20 cellular contexts compared by ENCODE assay signal in genomic region chrX:71615954-71616353, GRCh38. TPM values are rescaled to one million over a fixed set of nuclear protein-coding genes. Genes with fewer than 3 reads are reported as not detected.
DNase-seq lines count a peak whose midpoint lies in the region; ATAC-seq, FAIRE-seq and TF ChIP-seq lines count a peak whose summit lies in the region.
"Had no signal": no experiment of that assay in that cellular context is flagged by ENCODE, and none has a peak within 500 bp of the region (broad histone marks: within the 10 kb centered on the region; RNA-seq: fewer than 3 reads in every experiment).

No MANE protein-coding gene starts in this region.

- peak overlapping the region; percentile 95 for H3K27ac Mint-ChIP-seq in CD8-positive, alpha-beta T cell
- H3K27ac Mint-ChIP-seq in activated T-helper 1 cell treated with anti-CD3 and anti-CD28 coated beads, Interleukin-12 subunit alpha, Interleukin-12 subunit beta, Interleukin-2, Interleukin-4 antibody, amounts not matched to agents 30 ng/mL and 10 ng/mL and 1 ng/mL, durations not matched to agents 14 hours and 24 hours and 36 hours: peak overlapping the region; percentile 91
- peak overlapping the region in 6 of 9 donors; percentile 15 to 69 (median 52) for H3K27ac Mint-ChIP-seq in naive thymus-derived CD4-positive, alpha-beta T cell
- H3K27ac Mint-ChIP-seq: dendritic cell treated with granulocyte-macrophage colony-stimulating factor and Interleukin-4, amounts not matched to agents 40 ng/mL and 50 ng/mL, for 4 days had no signal

- H3K4me1 ChIP-seq in CD8-positive, alpha-beta T cell (ENCODE audit: insufficient read depth, low read length): peaks cover 52% of the 10 kb centered on the region
- H3K4me1 ChIP-seq in naive thymus-derived CD4-positive, alpha-beta T cell (ENCODE audit: control insufficient read depth in 2 of 2, insufficient read depth in 2 of 2, low read length in 2 of 2): peaks cover 24% of the 10 kb centered on the region in 2 donors
- H3K4me1 ChIP-seq: SJSA1, tibial artery had no signal

- H3K27me3 Mint-ChIP-seq in CD8-positive, alpha-beta T cell (ENCODE audit: low read depth): no peaks in the 10 kb centered on the region
- no peaks in the 10 kb centered on the region for H3K27me3 Mint-ChIP-seq in activated T-helper 1 cell treated with anti-CD3 and anti-CD28 coated beads, Interleukin-12 subunit alpha, Interleukin-12 subunit beta, Interleukin-2, Interleukin-4 antibody, amounts not matched to agents 30 ng/mL and 10 ng/mL and 1 ng/mL, durations not matched to agents 14 hours and 24 hours and 36 hours (ENCODE audit: insufficient read depth)
- no peaks in the 10 kb centered on the region for H3K27me3 Mint-ChIP-seq in naive thymus-derived CD4-positive, alpha-beta T cell
- H3K27me3 Mint-ChIP-seq: dendritic cell treated with granulocyte-macrophage colony-stimulating factor and Interleukin-4, amounts not matched to agents 40 ng/mL and 50 ng/mL, for 4 days had no signal

- H3K27me3 ChIP-seq in CD8-positive, alpha-beta T cell (ENCODE audit: insufficient read depth, low read length): no peaks in the 10 kb centered on the region
- H3K27me3 ChIP-seq in naive thymus-derived CD4-positive, alpha-beta T cell (ENCODE audit: control insufficient read depth in 2 of 2, insufficient read depth in 2 of 2, low read length in 2 of 2): no peaks in the 10 kb centered on the region
- H3K27me3 ChIP-seq: SJSA1, tibial artery had no signal

- peak; percentile 90 for FAIRE-seq in GM19239 (lab: Jason Lieb, UNC)
- FAIRE-seq: HTR-8/SVneo, TTC549 had no signal

- intact Hi-C loops in CD8-positive, alpha-beta T cell (cut with DNase I, micrococcal nuclease): loop anchor here in 1 of 2 experiments (5.0 kb wide), 1 partner anchor 84 kb away; the partner anchor contains the start of gene OGT
- intact Hi-C loops in activated T-helper 1 cell treated with anti-CD3 and anti-CD28 coated beads, Interleukin-12 subunit alpha, Interleukin-12 subunit beta, Interleukin-2, Interleukin-4 antibody, amounts not matched to agents 30 ng/mL and 10 ng/mL and 1 ng/mL, durations not matched to agents 14 hours and 24 hours and 36 hours (cut with micrococcal nuclease): loop anchor here (10.0 kb wide), 1 partner anchor 501 kb away; the partner anchor contains the start of genes IL2RG and MED12
- intact Hi-C loops in naive thymus-derived CD4-positive, alpha-beta T cell (cut with micrococcal nuclease): no loop called here

- ATAC-seq in CD8-positive, alpha-beta T cell: no peak
- ATAC-seq in naive thymus-derived CD4-positive, alpha-beta T cell: no peak
- ATAC-seq: right cardiac atrium had no signal

- CTCF ChIA-PET in CD8-positive, alpha-beta T cell (lab: Charles Lee): interaction anchor here (1.9 kb wide), 1 partner anchor 11 kb away, joined by 7 read pairs; no protein-coding TSS in a partner anchor
- CTCF ChIA-PET in naive thymus-derived CD4-positive, alpha-beta T cell (lab: Charles Lee): no interaction called here

- TF ChIP-seq CTCF in CD8-positive, alpha-beta T cell (IDR thresholded peaks at IDR 0.05): no peak

- H3K9me3 ChIP-seq in CD8-positive, alpha-beta T cell (ENCODE audit: low read length): no peaks in the 10 kb centered on the region
- H3K9me3 ChIP-seq in naive thymus-derived CD4-positive, alpha-beta T cell (ENCODE audit: control insufficient read depth in 2 of 3, low read length in 3 of 3): no peaks in the 10 kb centered on the region
- H3K9me3 ChIP-seq: SJSA1, tibial artery had no signal

- peak overlapping the region; percentile 70 for H3K4me3 ChIP-seq in CD8-positive, alpha-beta T cell (ENCODE audit: low read depth, low read length)
- H3K4me3 ChIP-seq in naive thymus-derived CD4-positive, alpha-beta T cell (ENCODE audit: low read length): no peak overlapping the region
- H3K4me3 ChIP-seq: BLaER1, SJSA1, tibial artery had no signal

- H3K9me3 Mint-ChIP-seq in CD8-positive, alpha-beta T cell: no peaks in the 10 kb centered on the region
- no peaks in the 10 kb centered on the region for H3K9me3 Mint-ChIP-seq in activated T-helper 1 cell treated with anti-CD3 and anti-CD28 coated beads, Interleukin-12 subunit alpha, Interleukin-12 subunit beta, Interleukin-2, Interleukin-4 antibody, amounts not matched to agents 30 ng/mL and 10 ng/mL and 1 ng/mL, durations not matched to agents 14 hours and 24 hours and 36 hours
- H3K9me3 Mint-ChIP-seq in naive thymus-derived CD4-positive, alpha-beta T cell: no peaks in the 10 kb centered on the region
- H3K9me3 Mint-ChIP-seq: dendritic cell treated with granulocyte-macrophage colony-stimulating factor and Interleukin-4, amounts not matched to agents 40 ng/mL and 50 ng/mL, for 4 days had no signal

- DNase-seq in CD8-positive, alpha-beta T cell: no peak
- DNase-seq in GM19239 (ENCODE audit: insufficient read length, low spot score): no peak
- DNase-seq in activated T-helper 1 cell treated with anti-CD3 and anti-CD28 coated beads, Interleukin-12 subunit alpha, Interleukin-12 subunit beta, Interleukin-2, Interleukin-4 antibody, amounts not matched to agents 30 ng/mL and 10 ng/mL and 1 ng/mL, durations not matched to agents 14 hours and 24 hours and 36 hours (ENCODE audit: low spot score): no peak
- DNase-seq in naive thymus-derived CD4-positive, alpha-beta T cell: no peak
- DNase-seq in C1 segment of cervical spinal cord (lab: John Stamatoyannopoulos, UW): no peak
- DNase-seq in DMS 273 (lab: John Stamatoyannopoulos, UW; ENCODE audit: unreplicated experiment): no peak
- no peak for DNase-seq in HuH-7.5 (ENCODE audit: low spot score)
- DNase-seq: glutamatergic neuron, islet precursor cell, NCI-H1930, NCI-H510A treated with DMSO at 0.1 percent for 48 hours, OCI-M1, tibial artery had no signal

- peaks cover 15% of the 10 kb centered on the region for H3K36me3 ChIP-seq in CD8-positive, alpha-beta T cell (ENCODE audit: insufficient read depth, low read length)
- H3K36me3 ChIP-seq in naive thymus-derived CD4-positive, alpha-beta T cell (ENCODE audit: control insufficient read depth in 2 of 3, insufficient read depth in 3 of 3, low read length in 3 of 3): peaks cover 0 to 29% (median 4%) of the 10 kb centered on the region in 3 experiments
- H3K36me3 ChIP-seq: SJSA1 had no signal

- H3K4me3 Mint-ChIP-seq in CD8-positive, alpha-beta T cell: peak overlapping the region; percentile 89
- H3K4me3 Mint-ChIP-seq in activated T-helper 1 cell treated with anti-CD3 and anti-CD28 coated beads, Interleukin-12 subunit alpha, Interleukin-12 subunit beta, Interleukin-2, Interleukin-4 antibody, amounts not matched to agents 30 ng/mL and 10 ng/mL and 1 ng/mL, durations not matched to agents 14 hours and 24 hours and 36 hours: peak overlapping the region; percentile 86
- peak overlapping the region in 3 of 10 donors; percentile 29 to 81 (median 57) for H3K4me3 Mint-ChIP-seq in naive thymus-derived CD4-positive, alpha-beta T cell
- H3K4me3 Mint-ChIP-seq: dendritic cell treated with granulocyte-macrophage colony-stimulating factor and Interleukin-4, amounts not matched to agents 40 ng/mL and 50 ng/mL, for 4 days; H9 had no signal

- POLR2A ChIA-PET in CD8-positive, alpha-beta T cell (lab: Charles Lee): interaction anchor here (1.6 to 2.1 kb wide), 2 partner anchors 8 to 66 kb away, joined by 3 to 9 read pairs; no protein-coding TSS in a partner anchor
- POLR2A ChIA-PET in naive thymus-derived CD4-positive, alpha-beta T cell (lab: Charles Lee): interaction anchor here (0.8 kb wide), 1 partner anchor 10 kb away, joined by 3 read pairs; no protein-coding TSS in a partner anchor

- peak overlapping the region; percentile 55 for H3K27ac ChIP-seq in CD8-positive, alpha-beta T cell (ENCODE audit: low read depth, low read length)
- no peak overlapping the region for H3K27ac ChIP-seq in naive thymus-derived CD4-positive, alpha-beta T cell (ENCODE audit: low read depth, low read length)
- H3K27ac ChIP-seq: BLaER1, SJSA1, tibial artery had no signal

- peaks cover 61% of the 10 kb centered on the region for H3K4me1 Mint-ChIP-seq in CD8-positive, alpha-beta T cell (ENCODE audit: low read depth)
- H3K4me1 Mint-ChIP-seq in activated T-helper 1 cell treated with anti-CD3 and anti-CD28 coated beads, Interleukin-12 subunit alpha, Interleukin-12 subunit beta, Interleukin-2, Interleukin-4 antibody, amounts not matched to agents 30 ng/mL and 10 ng/mL and 1 ng/mL, durations not matched to agents 14 hours and 24 hours and 36 hours (ENCODE audit: low read depth): peaks cover 83% of the 10 kb centered on the region
- peaks cover 17 to 71% (median 45%) of the 10 kb centered on the region in 7 donors for H3K4me1 Mint-ChIP-seq in naive thymus-derived CD4-positive, alpha-beta T cell

- H3K36me3 Mint-ChIP-seq in CD8-positive, alpha-beta T cell: peaks cover 58% of the 10 kb centered on the region
- H3K36me3 Mint-ChIP-seq in activated T-helper 1 cell treated with anti-CD3 and anti-CD28 coated beads, Interleukin-12 subunit alpha, Interleukin-12 subunit beta, Interleukin-2, Interleukin-4 antibody, amounts not matched to agents 30 ng/mL and 10 ng/mL and 1 ng/mL, durations not matched to agents 14 hours and 24 hours and 36 hours (ENCODE audit: low read depth): peaks cover 52% of the 10 kb centered on the region
- peaks cover 0 to 41% (median 16%) of the 10 kb centered on the region in 5 donors for H3K36me3 Mint-ChIP-seq in naive thymus-derived CD4-positive, alpha-beta T cell

RNA-seq across cellular contexts. Expression of gene CXCR3, which starts 2.4 kb away (rescaled TPM):
- total RNA-seq in CD8-positive, alpha-beta T cell: 10 to 100 TPM; 86.1 to 95.8 TPM
- total RNA-seq in activated T-helper 1 cell treated with anti-CD3 and anti-CD28 coated beads, Interleukin-12 subunit alpha, Interleukin-12 subunit beta, Interleukin-2, Interleukin-4 antibody, amounts not matched to agents 30 ng/mL and 10 ng/mL and 1 ng/mL, durations not matched to agents 14 hours and 24 hours and 36 hours: 53.9 and 55.4 TPM in 2 replicates
- total RNA-seq in naive thymus-derived CD4-positive, alpha-beta T cell: 10 to 100 TPM in 1 of 5 experiments, 1 to 10 TPM in 4; 1.1 to 70.5 (median 1.5) TPM
- 1 to 10 TPM in 1 of 2 donors, under 1 TPM in 1; 0.84 to 1.5 TPM for polyA plus RNA-seq in naive thymus-derived CD4-positive, alpha-beta T cell
- total RNA-seq: H9, SJSA1 had no signal

RNA-seq across cellular contexts. Expression of gene GCNA, which starts 37.7 kb away (rescaled TPM):
- 1 to 10 TPM; 2.5 to 3.9 TPM for total RNA-seq in CD8-positive, alpha-beta T cell
- total RNA-seq in activated T-helper 1 cell treated with anti-CD3 and anti-CD28 coated beads, Interleukin-12 subunit alpha, Interleukin-12 subunit beta, Interleukin-2, Interleukin-4 antibody, amounts not matched to agents 30 ng/mL and 10 ng/mL and 1 ng/mL, durations not matched to agents 14 hours and 24 hours and 36 hours: 4.3 and 4.8 TPM in 2 replicates
- 10 to 100 TPM in 2 of 5 experiments, 1 to 10 TPM in 3; 2.5 to 14.7 (median 6.4) TPM for total RNA-seq in naive thymus-derived CD4-positive, alpha-beta T cell
- polyA plus RNA-seq in naive thymus-derived CD4-positive, alpha-beta T cell: under 1 TPM; 0.08 to 0.84 TPM
